ENCODE assay signal across 8 cellular contexts in genomic region chr3:138479355-138479964, GRCh38. TPM values are rescaled to one million over a fixed set of nuclear protein-coding genes. Genes with fewer than 3 reads are reported as not detected.
DNase-seq lines count a peak whose midpoint lies in the region; ATAC-seq, FAIRE-seq and TF ChIP-seq lines count a peak whose summit lies in the region.

No MANE protein-coding gene starts in this region.

- no peaks in the 10 kb centered on the region for H3K9me3 Mint-ChIP-seq in activated CD4-positive, alpha-beta T cell treated with anti-CD3 and anti-CD28 coated beads for 36 hours (ENCODE audit: low read depth)
- H3K9me3 Mint-ChIP-seq in endodermal cell (peaks cover 8% of the 10 kb centered on the region), neural progenitor cell (no peaks in the 10 kb centered on the region)

- H3K9me2 ChIP-seq in PC-9 (ENCODE audit: insufficient read depth) = no peaks in the 10 kb centered on the region

- H3K9ac ChIP-seq in endodermal cell (ENCODE audit: extremely low read depth, low read length, poor library complexity, severe bottlenecking) (no peak overlapping the region), neural progenitor cell (no peak overlapping the region)

- POLR2A ChIA-PET in activated CD4-positive, alpha-beta T cell treated with anti-CD3 and anti-CD28 coated beads for 36 hours (lab: Charles Lee) = no interaction called here
- POLR2A ChIA-PET in PC-9 (lab: Charles Lee; ENCODE audit: unreplicated experiment) = no interaction called here

- CTCF ChIA-PET in activated CD4-positive, alpha-beta T cell treated with anti-CD3 and anti-CD28 coated beads for 36 hours (lab: Charles Lee) = interaction anchor here (0.5 to 3.5 kb wide), 18 partner anchors 11 to 827 kb away, joined by 3 to 18 read pairs (median 4); partner anchors contain the start of gene ESYT3
- CTCF ChIA-PET in PC-9 (lab: Charles Lee) = interaction anchor here (0.6 to 1.2 kb wide), 3 partner anchors 444 to 697 kb away, joined by 3 to 7 read pairs (median 3); no protein-coding TSS in a partner anchor

- H3K79me2 ChIP-seq in PC-9 (ENCODE audit: low read depth) (no peaks in the 10 kb centered on the region), neural progenitor cell (ENCODE audit: low read depth) (no peaks in the 10 kb centered on the region)

- FAIRE-seq in HTR-8/SVneo (lab: Jason Lieb, UNC) = no peak

- no TSS peak for BruUV-seq in PC-9 (replicated peaks; lab: Mats Ljungman, UMichigan)

- H3K4me2 ChIP-seq in PC-9 (no peak overlapping the region), neural progenitor cell (no peak overlapping the region)

- DNase-seq in activated CD4-positive, alpha-beta T cell treated with anti-CD3 and anti-CD28 coated beads for 36 hours = peak; percentile 65
- no peak for DNase-seq in activated CD4-positive, alpha-beta T cell treated with anti-CD3 and anti-CD28 coated beads, Interleukin-2, amount 50 U/mL, for 1 hour
- DNase-seq in HTR-8/SVneo (ENCODE audit: insufficient read length, low spot score) (peak; percentile 58), PC-9 (no peak), endodermal cell (peak; percentile 88), neural progenitor cell (ENCODE audit: low spot score) (peak; percentile 79), tibial nerve (ENCODE audit: low spot score in 2 of 2) (no peak)

- TF ChIP-seq POLR2A in tibial nerve (IDR thresholded peaks at IDR 0.05) = no peak

- H3K4me3 Mint-ChIP-seq in activated CD4-positive, alpha-beta T cell treated with anti-CD3 and anti-CD28 coated beads for 36 hours = no peak overlapping the region
- H3K4me3 Mint-ChIP-seq in endodermal cell (no peak overlapping the region), neural progenitor cell (no peak overlapping the region)

- TF ChIP-seq CTCF in PC-9 (conservative IDR thresholded peaks at IDR 0.05) (peak; percentile 66), endodermal cell (conservative IDR thresholded peaks at IDR 0.05) (peak; percentile 95), neural progenitor cell (IDR thresholded peaks at IDR 0.05) (peak; percentile 93), tibial nerve (IDR thresholded peaks at IDR 0.05) (peak in 2 of 5 experiments; percentile 18 to 21)

- no peak overlapping the region for H2AFZ ChIP-seq in PC-9
- H2AFZ ChIP-seq in neural progenitor cell (replicated peaks) = peak overlapping the region; percentile 70

- intact Hi-C loops in activated CD4-positive, alpha-beta T cell treated with anti-CD3 and anti-CD28 coated beads for 36 hours (cut with DNase I, micrococcal nuclease) = loop anchor here (1.0 to 2.0 kb wide), 4 partner anchors 115 to 444 kb away; partner anchors contain the start of gene CEP70 (in 1 of the 2)
- intact Hi-C loops in PC-9 (cut with micrococcal nuclease; ENCODE audit: unreplicated experiment) = loop anchor here (5.0 kb wide), 1 partner anchor 438 kb away; no protein-coding TSS in a partner anchor

- H3K36me3 Mint-ChIP-seq in activated CD4-positive, alpha-beta T cell treated with anti-CD3 and anti-CD28 coated beads for 36 hours (ENCODE audit: low read depth) = no peaks in the 10 kb centered on the region
- H3K36me3 Mint-ChIP-seq in endodermal cell (ENCODE audit: low read depth) (peaks cover 7% of the 10 kb centered on the region), neural progenitor cell (no peaks in the 10 kb centered on the region)

- H3K4me1 ChIP-seq in PC-9 (replicated peaks; ENCODE audit: insufficient read depth) = no peaks in the 10 kb centered on the region
- no peaks in the 10 kb centered on the region for H3K4me1 ChIP-seq in endodermal cell (ENCODE audit: control insufficient read depth, insufficient read depth, low read length)
- H3K4me1 ChIP-seq in neural progenitor cell = no peaks in the 10 kb centered on the region
- no peaks in the 10 kb centered on the region for H3K4me1 ChIP-seq in tibial nerve

- H3K4me3 ChIP-seq in PC-9 (no peak overlapping the region), endodermal cell (ENCODE audit: low read length) (no peak overlapping the region), neural progenitor cell (no peak overlapping the region), tibial nerve (no peak overlapping the region)

- H3K27me3 Mint-ChIP-seq in activated CD4-positive, alpha-beta T cell treated with anti-CD3 and anti-CD28 coated beads for 36 hours = peaks cover 9% of the 10 kb centered on the region
- H3K27me3 Mint-ChIP-seq in endodermal cell (ENCODE audit: insufficient read depth) = no peaks in the 10 kb centered on the region
- H3K27me3 Mint-ChIP-seq in neural progenitor cell (ENCODE audit: insufficient read depth, low read depth) = no peaks in the 10 kb centered on the region

- peak; percentile 42 for ATAC-seq in activated CD4-positive, alpha-beta T cell treated with anti-CD3 and anti-CD28 coated beads for 36 hours
- ATAC-seq in activated CD4-positive, CD25-positive, alpha-beta regulatory T cell treated with anti-CD3 and anti-CD28 coated beads, Interleukin-2, amount 50 U/mL, for 24 hours = no peak

- no peak overlapping the region for H3K27ac Mint-ChIP-seq in activated CD4-positive, alpha-beta T cell treated with anti-CD3 and anti-CD28 coated beads for 36 hours
- no peak overlapping the region for H3K27ac Mint-ChIP-seq in endodermal cell
- H3K27ac Mint-ChIP-seq in neural progenitor cell = no peak overlapping the region

- 37% methylated on average over 5 of the region's 5 CpGs; no CpG with 5 or more reads in 1 of the 2 experiments for WGBS in endodermal cell (ENCODE audit: insufficient coverage in 1 of 2, insufficient read length in 1 of 2), 2 experiments
- whole genome bisulfite sequencing in tibial nerve, 2 donors = 38 to 39% methylated on average over 5 of the region's 5 CpGs

- H3K4me1 Mint-ChIP-seq in activated CD4-positive, alpha-beta T cell treated with anti-CD3 and anti-CD28 coated beads for 36 hours = no peaks in the 10 kb centered on the region
- H3K4me1 Mint-ChIP-seq in endodermal cell (peaks cover 5% of the 10 kb centered on the region), neural progenitor cell (no peaks in the 10 kb centered on the region)

- H3K36me3 ChIP-seq in PC-9 (ENCODE audit: low read depth) (no peaks in the 10 kb centered on the region), endodermal cell (ENCODE audit: control insufficient read depth, insufficient read depth, low read length) (peaks cover 8% of the 10 kb centered on the region), neural progenitor cell (no peaks in the 10 kb centered on the region), tibial nerve (no peaks in the 10 kb centered on the region)

- H4K20me1 ChIP-seq in PC-9 (ENCODE audit: insufficient read depth) (no peaks in the 10 kb centered on the region), neural progenitor cell (ENCODE audit: low read depth) (no peaks in the 10 kb centered on the region)

- H3F3A ChIP-seq in PC-9 (ENCODE audit: insufficient read depth, low read depth) = no peaks in the 10 kb centered on the region
- no peaks in the 10 kb centered on the region for H3F3A ChIP-seq in neural progenitor cell (ENCODE audit: low read depth)

- no peaks in the 10 kb centered on the region for H3K9me3 ChIP-seq in PC-9 (ENCODE audit: insufficient read depth, low read depth)
- peaks cover 7% of the 10 kb centered on the region for H3K9me3 ChIP-seq in endodermal cell (ENCODE audit: control insufficient read depth, low read length)
- H3K9me3 ChIP-seq in neural progenitor cell (ENCODE audit: low read depth) = no peaks in the 10 kb centered on the region
- peaks cover 0 to 3% (median 0%) of the 10 kb centered on the region in 4 donors for H3K9me3 ChIP-seq in tibial nerve

- H3K27ac ChIP-seq in PC-9 (no peak overlapping the region), endodermal cell (ENCODE audit: low read depth, low read length) (no peak overlapping the region), neural progenitor cell (no peak overlapping the region), tibial nerve (no peak overlapping the region)

- H3K27me3 ChIP-seq in PC-9 (ENCODE audit: insufficient read depth, low read depth) (no peaks in the 10 kb centered on the region), endodermal cell (ENCODE audit: control insufficient read depth, insufficient read depth, low read length, poor library complexity, severe bottlenecking) (no peaks in the 10 kb centered on the region), neural progenitor cell (no peaks in the 10 kb centered on the region), tibial nerve (no peaks in the 10 kb centered on the region)

- TF ChIP-seq EP300 in tibial nerve (IDR thresholded peaks at IDR 0.05) = no peak

RNA-seq across cellular contexts. Expression of gene ESYT3, which starts 45.0 kb away (rescaled TPM):
- total RNA-seq in activated CD4-positive, alpha-beta T cell treated with anti-CD3 and anti-CD28 coated beads for 36 hours = under 1 TPM; 0.21 to 0.37 TPM
- 6.4 and 8.0 TPM in 2 replicates for total RNA-seq in PC-9 (2021)
- 10 to 100 TPM in 1 of 2 donors, 1 to 10 TPM in 1; 7.7 to 10.2 TPM for total RNA-seq in endodermal cell
- polyA plus RNA-seq in endodermal cell (2013, experiment 1 of 2) = 1.5 TPM
- 0.70 TPM for polyA plus RNA-seq in endodermal cell (2013, experiment 2 of 2)
- 0.59 and 1.4 TPM in 2 replicates for total RNA-seq in neural progenitor cell (ENCODE audit: low replicate concordance)
- total RNA-seq in tibial nerve = 1 to 10 TPM; 6.9 to 9.4 (median 7.6) TPM

Comparison
In these comparisons a context has a peak if more than half of its experiments do, and no peak if none do; other contexts are left out.
1. DNase-seq: peak in activated CD4-positive, alpha-beta T cell treated with anti-CD3 and anti-CD28 coated beads for 36 hours (single experiment), HTR-8/SVneo (single experiment), endodermal cell (single experiment) and neural progenitor cell (single experiment); none in activated CD4-positive, alpha-beta T cell treated with anti-CD3 and anti-CD28 coated beads, Interleukin-2, amount 50 U/mL, for 1 hour (single experiment), PC-9 (0 of 2) and tibial nerve (0 of 2).